ENCODE assay signal across 9 cellular contexts in the genomic region with DNA sequence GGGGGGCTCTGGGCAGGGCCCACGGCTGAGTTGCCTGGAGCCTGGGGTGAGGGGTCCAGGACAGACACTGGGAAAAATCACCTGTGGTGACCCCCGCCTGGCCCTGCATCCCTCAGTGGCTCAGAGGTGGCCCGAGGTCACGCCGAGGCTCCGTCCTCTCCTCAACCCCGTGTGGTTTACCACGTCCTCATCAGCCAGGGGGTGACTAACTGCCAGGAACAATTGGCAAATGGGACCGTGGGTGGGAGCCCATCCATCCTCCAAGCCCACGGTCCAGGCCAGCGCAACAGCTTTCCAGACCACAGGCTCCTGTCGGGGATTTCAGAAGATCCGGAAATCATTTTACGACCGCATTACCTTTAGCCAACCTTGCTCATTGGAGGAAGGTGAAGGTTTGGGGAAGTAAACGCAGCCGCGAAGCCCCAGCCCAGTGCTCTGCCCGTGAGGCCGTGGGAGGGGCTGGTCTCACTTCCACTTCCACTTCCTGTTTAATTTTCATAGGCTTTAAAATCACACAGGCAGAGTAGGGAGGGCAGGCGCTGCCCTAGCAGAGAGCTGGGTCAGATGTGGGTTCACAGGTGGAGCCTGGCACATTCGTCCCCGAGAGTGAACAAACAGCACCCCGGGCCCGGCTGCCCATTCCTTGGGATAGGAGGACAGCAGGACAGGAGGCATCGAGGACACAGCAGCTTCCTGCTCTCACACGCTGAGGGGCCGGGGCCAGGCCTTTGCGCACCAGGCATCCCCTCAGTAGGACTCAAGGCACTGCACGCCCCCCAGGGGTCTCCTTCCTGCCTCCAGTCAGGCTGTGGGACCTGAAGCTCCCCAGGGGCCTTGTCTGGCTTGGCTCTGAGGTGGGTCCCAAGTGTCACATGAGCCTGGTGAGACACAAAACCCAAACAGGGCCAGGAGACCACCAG. TPM values are rescaled to one million over a fixed set of nuclear protein-coding genes. Genes with fewer than 3 reads are reported as not detected.
A peak's percentile ranks its signal among the peaks of the same experiment; 100 is the strongest.
DNase-seq lines count a peak whose midpoint lies in the region; ATAC-seq and TF ChIP-seq lines count a peak whose summit lies in the region.
"Had no signal": no experiment of that assay in that cellular context is flagged by ENCODE, and none has a peak within 500 bp of the region (broad histone marks: within the 10 kb centered on the region; RNA-seq: fewer than 3 reads in every experiment).

No MANE protein-coding gene starts in this region.

- POLR2A ChIA-PET in PC-9 (lab: Charles Lee; ENCODE audit: unreplicated experiment): no interaction called here

- BruUV-seq in PC-9 (replicated peaks; lab: Mats Ljungman, UMichigan): no TSS peak

- TF ChIP-seq CTCF in suprapubic skin (IDR thresholded peaks at IDR 0.05) (no peak), PC-9 (conservative IDR thresholded peaks at IDR 0.05) (no peak)

- no peak for TF ChIP-seq POLR2A in suprapubic skin (IDR thresholded peaks at IDR 0.05)

- intact Hi-C loops in PC-9 (cut with micrococcal nuclease; ENCODE audit: unreplicated experiment): no loop called here

- no peak overlapping the region for H2AFZ ChIP-seq in PC-9

- H3F3A ChIP-seq in PC-9 (ENCODE audit: insufficient read depth, low read depth): no peaks in the 10 kb centered on the region

- peaks cover 63% of the 10 kb centered on the region for H3K27me3 ChIP-seq in suprapubic skin
- H3K27me3 ChIP-seq in PC-9 (ENCODE audit: insufficient read depth, low read depth): peaks cover 99% of the 10 kb centered on the region

- no peak overlapping the region for H3K4me3 ChIP-seq in suprapubic skin
- H3K4me3 ChIP-seq in PC-9: no peak overlapping the region

- no peaks in the 10 kb centered on the region for H3K9me2 ChIP-seq in PC-9 (ENCODE audit: insufficient read depth)

- H3K4me2 ChIP-seq in PC-9: no peak overlapping the region

- ATAC-seq in GM19463 (IDR thresholded peaks at IDR 0.05; ENCODE audit: unreplicated experiment): peak; percentile 94
- ATAC-seq in HG03457 (IDR thresholded peaks at IDR 0.05; ENCODE audit: unreplicated experiment): peak; percentile 80

- H3K27ac ChIP-seq in suprapubic skin (no peak overlapping the region), PC-9 (no peak overlapping the region)

- H3K4me1 ChIP-seq in suprapubic skin (peaks cover 19% of the 10 kb centered on the region), PC-9 (replicated peaks; ENCODE audit: insufficient read depth) (no peaks in the 10 kb centered on the region)

- DNase-seq in C1 segment of cervical spinal cord (lab: John Stamatoyannopoulos, UW): peak in 8 of 14 donors; percentile 6 to 49 (median 14)
- DNase-seq in activated CD4-positive, alpha-beta T cell treated with anti-CD3 and anti-CD28 coated beads for 4 hours: peak; percentile 20 to 23
- peak; percentile 5 for DNase-seq in inferior parietal cortex (ENCODE audit: extremely low spot score)
- DNase-seq in suprapubic skin (ENCODE audit: low spot score in 2 of 2): peak; percentile 64 to 76
- DNase-seq in NCI-H1105 treated with DMSO at 0.1 percent for 48 hours (lab: John Stamatoyannopoulos, UW): no peak
- DNase-seq in PC-9: no peak

- WGBS in suprapubic skin: 70% methylated on average over 18 of the region's 30 CpGs

- H3K9me3 ChIP-seq in suprapubic skin (no peaks in the 10 kb centered on the region), PC-9 (ENCODE audit: insufficient read depth, low read depth) (no peaks in the 10 kb centered on the region)
- H3K9me3 ChIP-seq: Caco-2 had no signal

- CTCF ChIA-PET in PC-9 (lab: Charles Lee): no interaction called here

- no peaks in the 10 kb centered on the region; the same call in 1 of the 2 replicates for H4K20me1 ChIP-seq in PC-9 (ENCODE audit: insufficient read depth)

- TF ChIP-seq EP300 in suprapubic skin (IDR thresholded peaks at IDR 0.05): no peak

- no peaks in the 10 kb centered on the region for H3K36me3 ChIP-seq in suprapubic skin
- H3K36me3 ChIP-seq in PC-9 (ENCODE audit: low read depth): no peaks in the 10 kb centered on the region

- no peaks in the 10 kb centered on the region for H3K79me2 ChIP-seq in PC-9 (ENCODE audit: low read depth)

RNA-seq across cellular contexts. Expression of gene SLC9A3, which starts 19.8 kb away (rescaled TPM):
- total RNA-seq in suprapubic skin (1 to 10 TPM; 3.7 to 5.9 (median 4.3) TPM), PC-9 (2021) (5.2 and 5.6 TPM in 2 replicates)

Comparison
In these comparisons a context has a peak if more than half of its experiments do, and no peak if none do; other contexts are left out.
1. DNase-seq: peak in C1 segment of cervical spinal cord (8 of 14), activated CD4-positive, alpha-beta T cell treated with anti-CD3 and anti-CD28 coated beads for 4 hours (2 of 2), inferior parietal cortex (single experiment) and suprapubic skin (2 of 2); none in NCI-H1105 treated with DMSO at 0.1 percent for 48 hours (single experiment) and PC-9 (0 of 2).